In genomic region chr15:64247906-64248541, GRCh38 we compare ENCODE assay signal across 1 cellular context.
TF ChIP-seq lines count a peak whose summit lies in the region.

No MANE protein-coding gene starts in this region.

TF ChIP-seq in K562, 482 proteins besides CTCF, POLR2A, EP300 and RAD21 (continued from another document and continues in another):
- TF ChIP-seq SMARCA4 (IDR thresholded peaks at IDR 0.05) = peak; percentile 71; the same call in 1 of the 2 replicates
- no peak for TF ChIP-seq IFI16 (CRISPR knock-in tag; IDR thresholded peaks at IDR 0.05)
- TF ChIP-seq CREB1 (IDR thresholded peaks at IDR 0.05) = no peak
- TF ChIP-seq CREB1 (CRISPR knock-in tag; IDR thresholded peaks at IDR 0.05) = no peak
- TF ChIP-seq, protein P1, sequence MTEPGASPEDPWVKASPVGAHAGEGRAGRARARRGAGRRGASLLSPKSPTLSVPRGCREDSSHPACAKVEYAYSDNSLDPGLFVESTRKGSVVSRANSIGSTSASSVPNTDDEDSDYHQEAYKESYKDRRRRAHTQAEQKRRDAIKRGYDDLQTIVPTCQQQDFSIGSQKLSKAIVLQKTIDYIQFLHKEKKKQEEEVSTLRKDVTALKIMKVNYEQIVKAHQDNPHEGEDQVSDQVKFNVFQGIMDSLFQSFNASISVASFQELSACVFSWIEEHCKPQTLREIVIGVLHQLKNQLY (CRISPR knock-in tag; conservative IDR thresholded peaks at IDR 0.05) = no peak
- TF ChIP-seq RCOR1 (IDR thresholded peaks at IDR 0.05; ENCODE audit: borderline replicate concordance in 1 of 2, low read depth in 2 of 2, low read length in 2 of 2) = 0 out of 4 replicates have a peak, but pooled peaks of 1 of the 2 experiments have one; percentile 13
- TF ChIP-seq, protein P2, sequence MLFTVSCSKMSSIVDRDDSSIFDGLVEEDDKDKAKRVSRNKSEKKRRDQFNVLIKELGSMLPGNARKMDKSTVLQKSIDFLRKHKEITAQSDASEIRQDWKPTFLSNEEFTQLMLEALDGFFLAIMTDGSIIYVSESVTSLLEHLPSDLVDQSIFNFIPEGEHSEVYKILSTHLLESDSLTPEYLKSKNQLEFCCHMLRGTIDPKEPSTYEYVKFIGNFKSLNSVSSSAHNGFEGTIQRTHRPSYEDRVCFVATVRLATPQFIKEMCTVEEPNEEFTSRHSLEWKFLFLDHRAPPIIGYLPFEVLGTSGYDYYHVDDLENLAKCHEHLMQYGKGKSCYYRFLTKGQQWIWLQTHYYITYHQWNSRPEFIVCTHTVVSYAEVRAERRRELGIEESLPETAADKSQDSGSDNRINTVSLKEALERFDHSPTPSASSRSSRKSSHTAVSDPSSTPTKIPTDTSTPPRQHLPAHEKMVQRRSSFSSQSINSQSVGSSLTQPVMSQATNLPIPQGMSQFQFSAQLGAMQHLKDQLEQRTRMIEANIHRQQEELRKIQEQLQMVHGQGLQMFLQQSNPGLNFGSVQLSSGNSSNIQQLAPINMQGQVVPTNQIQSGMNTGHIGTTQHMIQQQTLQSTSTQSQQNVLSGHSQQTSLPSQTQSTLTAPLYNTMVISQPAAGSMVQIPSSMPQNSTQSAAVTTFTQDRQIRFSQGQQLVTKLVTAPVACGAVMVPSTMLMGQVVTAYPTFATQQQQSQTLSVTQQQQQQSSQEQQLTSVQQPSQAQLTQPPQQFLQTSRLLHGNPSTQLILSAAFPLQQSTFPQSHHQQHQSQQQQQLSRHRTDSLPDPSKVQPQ (CRISPR knock-in tag; IDR thresholded peaks at IDR 0.05; ENCODE audit: borderline replicate concordance) = no peak
- TF ChIP-seq, protein P3, sequence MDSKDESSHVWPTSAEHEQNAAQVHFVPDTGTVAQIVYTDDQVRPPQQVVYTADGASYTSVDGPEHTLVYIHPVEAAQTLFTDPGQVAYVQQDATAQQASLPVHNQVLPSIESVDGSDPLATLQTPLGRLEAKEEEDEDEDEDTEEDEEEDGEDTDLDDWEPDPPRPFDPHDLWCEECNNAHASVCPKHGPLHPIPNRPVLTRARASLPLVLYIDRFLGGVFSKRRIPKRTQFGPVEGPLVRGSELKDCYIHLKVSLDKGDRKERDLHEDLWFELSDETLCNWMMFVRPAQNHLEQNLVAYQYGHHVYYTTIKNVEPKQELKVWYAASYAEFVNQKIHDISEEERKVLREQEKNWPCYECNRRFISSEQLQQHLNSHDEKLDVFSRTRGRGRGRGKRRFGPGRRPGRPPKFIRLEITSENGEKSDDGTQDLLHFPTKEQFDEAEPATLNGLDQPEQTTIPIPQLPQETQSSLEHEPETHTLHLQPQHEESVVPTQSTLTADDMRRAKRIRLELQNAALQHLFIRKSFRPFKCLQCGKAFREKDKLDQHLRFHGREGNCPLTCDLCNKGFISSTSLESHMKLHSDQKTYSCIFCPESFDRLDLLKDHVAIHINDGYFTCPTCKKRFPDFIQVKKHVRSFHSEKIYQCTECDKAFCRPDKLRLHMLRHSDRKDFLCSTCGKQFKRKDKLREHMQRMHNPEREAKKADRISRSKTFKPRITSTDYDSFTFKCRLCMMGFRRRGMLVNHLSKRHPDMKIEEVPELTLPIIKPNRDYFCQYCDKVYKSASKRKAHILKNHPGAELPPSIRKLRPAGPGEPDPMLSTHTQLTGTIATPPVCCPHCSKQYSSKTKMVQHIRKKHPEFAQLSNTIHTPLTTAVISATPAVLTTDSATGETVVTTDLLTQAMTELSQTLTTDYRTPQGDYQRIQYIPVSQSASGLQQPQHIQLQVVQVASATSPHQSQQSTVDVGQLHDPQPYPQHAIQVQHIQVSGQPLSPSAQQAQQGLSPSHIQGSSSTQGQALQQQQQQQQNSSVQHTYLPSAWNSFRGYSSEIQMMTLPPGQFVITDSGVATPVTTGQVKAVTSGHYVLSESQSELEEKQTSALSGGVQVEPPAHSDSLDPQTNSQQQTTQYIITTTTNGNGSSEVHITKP (IDR thresholded peaks at IDR 0.05; ENCODE audit: partially characterized antibody) = peak; percentile 57
- TF ChIP-seq FOXA3 (CRISPR knock-in tag; conservative IDR thresholded peaks at IDR 0.05 in 1 of 2, IDR thresholded peaks at IDR 0.05 in 1 of 2) = peak; percentile 50 to 79; a peak in 3 of 4 replicates
- no peak for TF ChIP-seq SRSF7 (optimal IDR thresholded peaks at IDR 0.05; ENCODE audit: low read depth, low read length)
- no peak for TF ChIP-seq KAT2B (IDR thresholded peaks at IDR 0.05; ENCODE audit: low read depth, low read length)
- TF ChIP-seq KDM1A (IDR thresholded peaks at IDR 0.05) = peak in 1 of 2 experiments; percentile 22; a peak in 1 of 4 replicates
- TF ChIP-seq PRPF4 (IDR thresholded peaks at IDR 0.05; ENCODE audit: insufficient read depth, low read depth, low read length, poor library complexity, severe bottlenecking) = no peak
- no peak for TF ChIP-seq PREB (CRISPR knock-in tag; IDR thresholded peaks at IDR 0.05)
- TF ChIP-seq NR2F6 (CRISPR knock-in tag; IDR thresholded peaks at IDR 0.05) = no peak
- TF ChIP-seq PURB (CRISPR knock-in tag; IDR thresholded peaks at IDR 0.05; ENCODE audit: low read depth) = no peak
- TF ChIP-seq, protein P4, sequence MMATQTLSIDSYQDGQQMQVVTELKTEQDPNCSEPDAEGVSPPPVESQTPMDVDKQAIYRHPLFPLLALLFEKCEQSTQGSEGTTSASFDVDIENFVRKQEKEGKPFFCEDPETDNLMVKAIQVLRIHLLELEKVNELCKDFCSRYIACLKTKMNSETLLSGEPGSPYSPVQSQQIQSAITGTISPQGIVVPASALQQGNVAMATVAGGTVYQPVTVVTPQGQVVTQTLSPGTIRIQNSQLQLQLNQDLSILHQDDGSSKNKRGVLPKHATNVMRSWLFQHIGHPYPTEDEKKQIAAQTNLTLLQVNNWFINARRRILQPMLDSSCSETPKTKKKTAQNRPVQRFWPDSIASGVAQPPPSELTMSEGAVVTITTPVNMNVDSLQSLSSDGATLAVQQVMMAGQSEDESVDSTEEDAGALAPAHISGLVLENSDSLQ (IDR thresholded peaks at IDR 0.05) = peak; percentile 77
- TF ChIP-seq MTF1 (CRISPR knock-in tag; IDR thresholded peaks at IDR 0.05; ENCODE audit: borderline replicate concordance) = no peak
- TF ChIP-seq ZBTB17 (CRISPR knock-in tag; IDR thresholded peaks at IDR 0.05) = no peak
- TF ChIP-seq, protein P5, sequence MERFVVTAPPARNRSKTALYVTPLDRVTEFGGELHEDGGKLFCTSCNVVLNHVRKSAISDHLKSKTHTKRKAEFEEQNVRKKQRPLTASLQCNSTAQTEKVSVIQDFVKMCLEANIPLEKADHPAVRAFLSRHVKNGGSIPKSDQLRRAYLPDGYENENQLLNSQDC (CRISPR knock-in tag; IDR thresholded peaks at IDR 0.05) = no peak
- peak; percentile 58; the same call in 1 of the 2 replicates for TF ChIP-seq TRIM28 (IDR thresholded peaks at IDR 0.05)
- TF ChIP-seq ZNF592 (IDR thresholded peaks at IDR 0.05) = peak; percentile 54; the same call in 1 of the 2 replicates
- TF ChIP-seq E2F3 (CRISPR knock-in tag; IDR thresholded peaks at IDR 0.05) = no peak
- TF ChIP-seq, protein P6, sequence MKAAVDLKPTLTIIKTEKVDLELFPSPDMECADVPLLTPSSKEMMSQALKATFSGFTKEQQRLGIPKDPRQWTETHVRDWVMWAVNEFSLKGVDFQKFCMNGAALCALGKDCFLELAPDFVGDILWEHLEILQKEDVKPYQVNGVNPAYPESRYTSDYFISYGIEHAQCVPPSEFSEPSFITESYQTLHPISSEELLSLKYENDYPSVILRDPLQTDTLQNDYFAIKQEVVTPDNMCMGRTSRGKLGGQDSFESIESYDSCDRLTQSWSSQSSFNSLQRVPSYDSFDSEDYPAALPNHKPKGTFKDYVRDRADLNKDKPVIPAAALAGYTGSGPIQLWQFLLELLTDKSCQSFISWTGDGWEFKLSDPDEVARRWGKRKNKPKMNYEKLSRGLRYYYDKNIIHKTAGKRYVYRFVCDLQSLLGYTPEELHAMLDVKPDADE (conservative IDR thresholded peaks at IDR 0.05; ENCODE audit: control insufficient read depth, low read depth, low read length) = no peak
- peak; percentile 59; the same call in 1 of the 2 replicates for TF ChIP-seq SMARCC2 (IDR thresholded peaks at IDR 0.05; ENCODE audit: low read depth)
- TF ChIP-seq ZNF551 (CRISPR knock-in tag; IDR thresholded peaks at IDR 0.05) = no peak
- no peak for TF ChIP-seq BRD4 (IDR thresholded peaks at IDR 0.05)
- no peak for TF ChIP-seq TFE3 (CRISPR knock-in tag; IDR thresholded peaks at IDR 0.05)
- no peak for TF ChIP-seq E2F4 (CRISPR knock-in tag; IDR thresholded peaks at IDR 0.05; ENCODE audit: low read depth)
- no peak for TF ChIP-seq XRCC5 (IDR thresholded peaks at IDR 0.05; ENCODE audit: low read depth, low read length)
- no peak for TF ChIP-seq NR0B1 (IDR thresholded peaks at IDR 0.05; ENCODE audit: partially characterized antibody)
- no peak for TF ChIP-seq ZNF431 (CRISPR knock-in tag; IDR thresholded peaks at IDR 0.05)
- no peak for TF ChIP-seq KAT8 (IDR thresholded peaks at IDR 0.05; ENCODE audit: low read depth)
- TF ChIP-seq NRF1 (conservative IDR thresholded peaks at IDR 0.05 in 1 of 2, IDR thresholded peaks at IDR 0.05 in 1 of 2) = peak; percentile 87 to 88
- 0 out of 4 replicates have a peak, but pooled peaks have one; percentile 34 to 48 for TF ChIP-seq FOXK2 (conservative IDR thresholded peaks at IDR 0.05 in 1 of 2, IDR thresholded peaks at IDR 0.05 in 1 of 2; ENCODE audit: low read depth in 2 of 2)
- TF ChIP-seq EZH2 (IDR thresholded peaks at IDR 0.05; ENCODE audit: borderline replicate concordance, low read depth, low read length) = no peak
- TF ChIP-seq TOE1 (IDR thresholded peaks at IDR 0.05; ENCODE audit: borderline replicate concordance) = no peak
- TF ChIP-seq TOE1 (CRISPR knock-in tag; IDR thresholded peaks at IDR 0.05; ENCODE audit: borderline replicate concordance, low read depth) = no peak
- peak; percentile 56 for TF ChIP-seq FOS (IDR thresholded peaks at IDR 0.05; ENCODE audit: extremely low read depth, insufficient read length)
